Comparison of ENCODE assay signal across 27 cellular contexts in the genomic region with DNA sequence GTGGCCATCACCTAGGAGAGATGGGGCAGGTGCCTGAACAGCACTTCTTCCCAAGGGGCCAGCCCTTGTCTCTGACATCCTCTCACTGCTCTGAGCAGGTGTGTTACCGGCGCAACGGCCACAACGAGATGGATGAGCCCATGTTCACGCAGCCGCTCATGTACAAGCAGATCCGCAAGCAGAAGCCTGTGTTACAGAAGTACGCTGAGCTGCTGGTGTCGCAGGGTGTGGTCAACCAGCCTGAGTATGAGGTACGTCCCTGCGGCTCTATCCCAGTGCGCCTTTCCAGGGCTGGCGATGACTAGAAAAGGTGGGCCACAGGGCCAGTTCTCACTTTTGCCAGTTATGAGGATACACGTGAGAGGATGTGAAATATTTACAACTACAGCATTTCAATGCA. TPM values are rescaled to one million over a fixed set of nuclear protein-coding genes. Genes with fewer than 3 reads are reported as not detected.
DNase-seq lines count a peak whose midpoint lies in the region; ATAC-seq and TF ChIP-seq lines count a peak whose summit lies in the region.
"Had no signal": no experiment of that assay in that cellular context is flagged by ENCODE, and none has a peak within 500 bp of the region (broad histone marks: within the 10 kb centered on the region; RNA-seq: fewer than 3 reads in every experiment).

No MANE protein-coding gene starts in this region.

- TF ChIP-seq EP300 in upper lobe of left lung (IDR thresholded peaks at IDR 0.05) = no peak

- ATAC-seq in heart left ventricle (peak; percentile 2 to 5 (median 3)), Right ventricle myocardium inferior (no peak), T-helper 17 cell (no peak), GM18861 (IDR thresholded peaks at IDR 0.05; ENCODE audit: unreplicated experiment) (no peak), upper lobe of left lung (ENCODE audit: low FRiP score in 2 of 2) (no peak)
- ATAC-seq: GM12878; naive thymus-derived CD4-positive, alpha-beta T cell; stimulated activated naive B cell treated with anti-CD40 and anti-IgM and Interleukin-4, amounts not matched to agents 10 μg/mL and 1 μg/mL and 100 μg/mL, for 72 hours; T-cell had no signal

- WGBS in heart left ventricle, 4 donors = 89 to 97% (median 97%) methylated on average over 5 to 14 of the region's 14 CpGs
- 94 to 96% methylated on average over 6 to 14 of the region's 14 CpGs for WGBS in upper lobe of left lung, 2 donors

- BruUV-seq in A673 (replicated peaks; lab: Mats Ljungman, UMichigan) = no TSS peak

- no peak for DNase-seq in heart left ventricle
- DNase-seq in Right ventricle myocardium inferior (ENCODE audit: missing footprints) = no peak
- DNase-seq in T-helper 17 cell = no peak
- DNase-seq in right atrium auricular region (ENCODE audit: low spot score) = no peak
- DNase-seq in A673 (ENCODE audit: low spot score) = no peak
- DNase-seq in upper lobe of left lung = no peak
- DNase-seq: activated CD4-positive, CD25-positive, alpha-beta regulatory T cell; activated naive CD4-positive, alpha-beta T cell treated with anti-CD3 and anti-CD28 coated beads, Interleukin-2, amount 10 ng/mL, durations not matched to agents 7 days and 5 days; DMS153; naive thymus-derived CD4-positive, alpha-beta T cell; NCI-H1092; NCI-H1694; NCI-H2171; NCI-H82; stimulated activated naive B cell treated with anti-CD40 and anti-IgM and Interleukin-4, amounts not matched to agents 10 μg/mL and 1 μg/mL and 100 μg/mL, for 72 hours; T-cell had no signal

- no peak overlapping the region for H3K4me3 Mint-ChIP-seq in T-helper 17 cell
- H3K4me3 Mint-ChIP-seq: activated naive CD4-positive, alpha-beta T cell treated with anti-CD3 and anti-CD28 coated beads, Interleukin-2, amount 10 ng/mL, durations not matched to agents 7 days and 5 days; IgD-negative memory B cell; mesothelial cell of epicardium; naive thymus-derived CD4-positive, alpha-beta T cell; stimulated activated naive B cell treated with anti-CD40 and anti-IgM and Interleukin-4, amounts not matched to agents 10 μg/mL and 1 μg/mL and 100 μg/mL, for 72 hours; T-cell; type B pancreatic cell had no signal

- TF ChIP-seq POLR2A in heart left ventricle (IDR thresholded peaks at IDR 0.05) (no peak), upper lobe of left lung (IDR thresholded peaks at IDR 0.05) (no peak)

- CTCF ChIA-PET in A673 (lab: Charles Lee) = no interaction called here

- POLR2A ChIA-PET in A673 (lab: Charles Lee; ENCODE audit: low non-redundant PET) = no interaction called here

- peak overlapping the region; percentile 3 for H3K4me2 ChIP-seq in skeletal muscle satellite cell (ENCODE audit: low read length)
- H3K4me2 ChIP-seq: BLaER1 treated with 17β-estradiol and CSF1 and Interleukin-3, amounts not matched to agents 10 nM and 100 nM had no signal

- H3K27ac ChIP-seq in heart left ventricle (peak overlapping the region; percentile 9 to 89 (median 70)), right atrium auricular region (peak overlapping the region; percentile 63 to 81), A673 (ENCODE audit: low read depth, low read length, poor library complexity, severe bottlenecking) (no peak overlapping the region), upper lobe of left lung (no peak overlapping the region)
- H3K27ac ChIP-seq: BLaER1 treated with 17β-estradiol and CSF1 and Interleukin-3, amounts not matched to agents 10 nM and 100 nM; left lung; neutrophil; SJSA1; skin epidermis had no signal

- H3K4me1 ChIP-seq in heart left ventricle (peaks cover 0 to 16% (median 2%) of the 10 kb centered on the region in 12 donors), right atrium auricular region (peaks cover 0 to 6% of the 10 kb centered on the region in 2 donors), skeletal muscle satellite cell (ENCODE audit: control insufficient read depth, insufficient read depth, low read length) (peaks cover 10% of the 10 kb centered on the region), A673 (ENCODE audit: insufficient read depth, low read length, poor library complexity, severe bottlenecking) (no peaks in the 10 kb centered on the region), upper lobe of left lung (no peaks in the 10 kb centered on the region)
- H3K4me1 ChIP-seq: left lung, SJSA1 had no signal

- H3K4me3 ChIP-seq in heart left ventricle (no peak overlapping the region), right atrium auricular region (no peak overlapping the region), skeletal muscle satellite cell (ENCODE audit: low read length) (no peak overlapping the region), A673 (ENCODE audit: low read depth, low read length, poor library complexity, severe bottlenecking) (no peak overlapping the region), upper lobe of left lung (no peak overlapping the region)
- H3K4me3 ChIP-seq: BLaER1 treated with 17β-estradiol and CSF1 and Interleukin-3, amounts not matched to agents 10 nM and 100 nM; GM12878; left lung; SJSA1; skin epidermis had no signal

- H3K27me3 Mint-ChIP-seq in T-helper 17 cell = no peaks in the 10 kb centered on the region
- H3K27me3 Mint-ChIP-seq: activated naive CD4-positive, alpha-beta T cell treated with anti-CD3 and anti-CD28 coated beads, Interleukin-2, amount 10 ng/mL, durations not matched to agents 7 days and 5 days; IgD-negative memory B cell; naive thymus-derived CD4-positive, alpha-beta T cell; stimulated activated naive B cell treated with anti-CD40 and anti-IgM and Interleukin-4, amounts not matched to agents 10 μg/mL and 1 μg/mL and 100 μg/mL, for 72 hours; T-cell; type B pancreatic cell had no signal

- H3K36me3 Mint-ChIP-seq in T-helper 17 cell (ENCODE audit: low read depth) = peaks cover 6% of the 10 kb centered on the region

- H3K36me3 ChIP-seq in heart left ventricle (peaks cover 0 to 96% (median 94%) of the 10 kb centered on the region in 9 donors), right atrium auricular region (peaks cover 75% of the 10 kb centered on the region), skeletal muscle satellite cell (ENCODE audit: insufficient read depth, low read length) (peaks cover 35% of the 10 kb centered on the region), A673 (ENCODE audit: insufficient read depth, low read length, poor library complexity, severe bottlenecking) (peaks cover 42% of the 10 kb centered on the region), upper lobe of left lung (peaks cover 45 to 94% (median 62%) of the 10 kb centered on the region in 4 donors)

- no peak for TF ChIP-seq CTCF in heart left ventricle (IDR thresholded peaks at IDR 0.05)
- no peak for TF ChIP-seq CTCF in right atrium auricular region (IDR thresholded peaks at IDR 0.05)
- TF ChIP-seq CTCF in A673 (conservative IDR thresholded peaks at IDR 0.05; ENCODE audit: low read depth, low read length) = no peak
- no peak for TF ChIP-seq CTCF in upper lobe of left lung (IDR thresholded peaks at IDR 0.05)

- H3K4me1 Mint-ChIP-seq in T-helper 17 cell = no peaks in the 10 kb centered on the region
- H3K4me1 Mint-ChIP-seq: mesothelial cell of epicardium; stimulated activated naive B cell treated with anti-CD40 and anti-IgM and Interleukin-4, amounts not matched to agents 10 μg/mL and 1 μg/mL and 100 μg/mL, for 72 hours; T-cell had no signal

- H3K9ac ChIP-seq in skeletal muscle satellite cell (ENCODE audit: low read depth, low read length) = peak overlapping the region; percentile 51
- H3K9ac ChIP-seq: BLaER1 treated with 17β-estradiol and CSF1 and Interleukin-3, amounts not matched to agents 10 nM and 100 nM had no signal

- H3K9me3 ChIP-seq in heart left ventricle = peaks cover 0 to under 1% (median 0%) of the 10 kb centered on the region in 12 donors
- H3K9me3 ChIP-seq in T-helper 17 cell (ENCODE audit: control insufficient read depth, low read length, poor library complexity, severe bottlenecking) = no peaks in the 10 kb centered on the region
- no peaks in the 10 kb centered on the region for H3K9me3 ChIP-seq in right atrium auricular region
- no peaks in the 10 kb centered on the region for H3K9me3 ChIP-seq in skeletal muscle satellite cell (replicated peaks; ENCODE audit: low read length)
- H3K9me3 ChIP-seq in A673 (ENCODE audit: low read depth, low read length, poor library complexity, severe bottlenecking) = no peaks in the 10 kb centered on the region
- no peaks in the 10 kb centered on the region for H3K9me3 ChIP-seq in upper lobe of left lung
- H3K9me3 ChIP-seq: SJSA1 had no signal

- peak overlapping the region; percentile 85 for H3K27ac Mint-ChIP-seq in T-helper 17 cell
- H3K27ac Mint-ChIP-seq: IgD-negative memory B cell; mesothelial cell of epicardium; stimulated activated naive B cell treated with anti-CD40 and anti-IgM and Interleukin-4, amounts not matched to agents 10 μg/mL and 1 μg/mL and 100 μg/mL, for 72 hours; type B pancreatic cell had no signal

- no peaks in the 10 kb centered on the region for H3K27me3 ChIP-seq in heart left ventricle
- H3K27me3 ChIP-seq in right atrium auricular region = no peaks in the 10 kb centered on the region
- no peaks in the 10 kb centered on the region for H3K27me3 ChIP-seq in skeletal muscle satellite cell (ENCODE audit: control insufficient read depth, insufficient read depth, low read length)
- no peaks in the 10 kb centered on the region for H3K27me3 ChIP-seq in A673 (replicated peaks; ENCODE audit: insufficient read depth, low read depth, low read length, poor library complexity)
- no peaks in the 10 kb centered on the region for H3K27me3 ChIP-seq in upper lobe of left lung
- H3K27me3 ChIP-seq: BLaER1 treated with 17β-estradiol and CSF1 and Interleukin-3, amounts not matched to agents 10 nM and 100 nM; left lung; neutrophil; SJSA1 had no signal

- intact Hi-C loops in heart left ventricle (cut with DNase I) (loop anchor here in 3 of 10 donors (2.0 to 5.0 kb wide), 3 partner anchors 37 to 87 kb away; partner anchors contain the start of gene OGDH (in 2 of the 3)), Right ventricle myocardium inferior (cut with DNase I) (loop anchor here (2.0 to 5.0 kb wide), 2 partner anchors 88 to 148 kb away; partner anchors contain the start of gene OGDH), A673 (cut with micrococcal nuclease; ENCODE audit: unreplicated experiment) (no loop called here)

RNA-seq across cellular contexts. Expression of gene ZMIZ2, which starts 54.3 kb away (rescaled TPM):
- total RNA-seq in heart left ventricle = 10 to 100 TPM; 18.5 to 71.5 (median 46.5) TPM
- polyA plus RNA-seq in heart left ventricle = 10 to 100 TPM; 44.4 to 45.7 TPM
- total RNA-seq in Right ventricle myocardium inferior = 62.2 TPM
- total RNA-seq in T-helper 17 cell = 100 to 1,000 TPM; 117 to 171 TPM
- 10 to 100 TPM; 14.1 to 21.3 TPM for total RNA-seq in right atrium auricular region
- total RNA-seq in skeletal muscle satellite cell (2012; rRNA removed) = 11.8 and 12.7 TPM in 2 replicates
- total RNA-seq in A673 (2021) = 108 and 114 TPM in 2 replicates
- total RNA-seq in upper lobe of left lung = 100 to 1,000 TPM in 2 of 6 donors, 10 to 100 TPM in 4; 27.0 to 161 (median 85.7) TPM

Comparison
In these comparisons a context has a peak if more than half of its experiments do, and no peak if none do; other contexts are left out.
1. ATAC-seq: peak in heart left ventricle (4 of 4); none in Right ventricle myocardium inferior (single experiment), T-helper 17 cell (single experiment), GM18861 (single experiment) and upper lobe of left lung (0 of 2).
2. H3K27ac ChIP-seq: peak in heart left ventricle (12 of 12) and right atrium auricular region (2 of 2); none in A673 (single experiment) and upper lobe of left lung (0 of 4).